7 cellular contexts compared by ENCODE assay signal in the genomic region with DNA sequence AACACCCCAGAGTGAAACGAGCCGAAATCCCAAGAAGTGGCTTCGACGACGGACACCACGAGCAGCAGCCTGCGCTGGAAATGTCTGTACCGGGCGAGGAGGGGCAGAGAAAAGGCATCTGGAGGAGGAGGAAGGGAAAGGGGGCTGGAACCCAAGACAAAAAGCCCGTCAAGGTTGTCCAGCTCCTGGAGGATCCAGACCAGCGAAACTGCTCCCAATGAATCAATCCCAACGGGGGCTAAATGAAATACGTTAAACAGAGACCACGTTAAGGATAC. TPM values are rescaled to one million over a fixed set of nuclear protein-coding genes. Genes with fewer than 3 reads are reported as not detected.
DNase-seq lines count a peak whose midpoint lies in the region; ATAC-seq and TF ChIP-seq lines count a peak whose summit lies in the region.

No MANE protein-coding gene starts in this region.

- H3K4me3 ChIP-seq in epithelial cell of esophagus (ENCODE audit: low read length) (peak overlapping the region; percentile 65), muscle layer of colon (ENCODE audit: low read depth in 1 of 2, low read length in 2 of 2) (peak overlapping the region; percentile 77 to 91), upper lobe of right lung (peak overlapping the region; percentile 80)

- peak overlapping the region; percentile 76 for H3K27ac Mint-ChIP-seq in T-helper 2 cell treated with Interferon-gamma antibody and Interleukin-4, amounts not matched to agents 5 μg/mL and 100 μg/mL, for 36 hours

- H3K4me1 ChIP-seq in muscle layer of colon (ENCODE audit: insufficient read depth, low read length) (peaks cover 20% of the 10 kb centered on the region), upper lobe of right lung (peaks cover 5% of the 10 kb centered on the region)

- ATAC-seq in HG03159 (IDR thresholded peaks at IDR 0.05; ENCODE audit: unreplicated experiment) (peak; percentile 9), upper lobe of right lung (peak; percentile 1)

- no peaks in the 10 kb centered on the region for H3K36me3 Mint-ChIP-seq in T-helper 2 cell treated with Interferon-gamma antibody and Interleukin-4, amounts not matched to agents 5 μg/mL and 100 μg/mL, for 36 hours (ENCODE audit: low read depth)

- H3K36me3 ChIP-seq in muscle layer of colon (ENCODE audit: insufficient read depth, low read length) (no peaks in the 10 kb centered on the region), upper lobe of right lung (no peaks in the 10 kb centered on the region)

- peak overlapping the region; percentile 94 for H3K9ac ChIP-seq in muscle layer of colon (ENCODE audit: low read length)

- H3K9me3 Mint-ChIP-seq in T-helper 2 cell treated with Interferon-gamma antibody and Interleukin-4, amounts not matched to agents 5 μg/mL and 100 μg/mL, for 36 hours: no peaks in the 10 kb centered on the region

- H3K27ac ChIP-seq in muscle layer of colon (ENCODE audit: low read depth, low read length): peak overlapping the region; percentile 64
- H3K27ac ChIP-seq in upper lobe of right lung: peak overlapping the region; percentile 86

- H3K4me1 Mint-ChIP-seq in T-helper 2 cell treated with Interferon-gamma antibody and Interleukin-4, amounts not matched to agents 5 μg/mL and 100 μg/mL, for 36 hours (ENCODE audit: low read depth): peaks cover 27% of the 10 kb centered on the region

- intact Hi-C loops in upper lobe of right lung (cut with DNase I): no loop called here

- H3K27me3 ChIP-seq in muscle layer of colon (ENCODE audit: control insufficient read depth in 1 of 2, insufficient read depth in 2 of 2, low read length in 2 of 2) (no peaks in the 10 kb centered on the region), upper lobe of right lung (no peaks in the 10 kb centered on the region)

- H3K27me3 Mint-ChIP-seq in T-helper 2 cell treated with Interferon-gamma antibody and Interleukin-4, amounts not matched to agents 5 μg/mL and 100 μg/mL, for 36 hours (ENCODE audit: low read depth): peaks cover 23% of the 10 kb centered on the region

- DNase-seq in EL: peak; percentile 57
- no peak for DNase-seq in T-helper 2 cell treated with Interferon-gamma antibody and Interleukin-4, amounts not matched to agents 5 μg/mL and 100 μg/mL, for 36 hours (ENCODE audit: low spot score)
- peak; percentile 33 for DNase-seq in epithelial cell of esophagus (ENCODE audit: low read depth)
- DNase-seq in upper lobe of right lung: no peak
- DNase-seq in activated CD8-positive, alpha-beta memory T cell treated with anti-CD3 and anti-CD28 coated beads, Interleukin-2, amount 50 U/mL, for 48 hours: no peak

- TF ChIP-seq CTCF in epithelial cell of esophagus (IDR thresholded peaks at IDR 0.05; ENCODE audit: insufficient read depth, low read depth, low read length, missing control alignments) (no peak), upper lobe of right lung (IDR thresholded peaks at IDR 0.05) (no peak)

- peak overlapping the region; percentile 85 for H3K4me3 Mint-ChIP-seq in T-helper 2 cell treated with Interferon-gamma antibody and Interleukin-4, amounts not matched to agents 5 μg/mL and 100 μg/mL, for 36 hours

- H3K9me3 ChIP-seq in muscle layer of colon (ENCODE audit: low read length) (no peaks in the 10 kb centered on the region), upper lobe of right lung (no peaks in the 10 kb centered on the region)

RNA-seq across cellular contexts. Expression of gene CCDC88A, which starts 0.5 kb away (rescaled TPM):
- 86.1 TPM for total RNA-seq in upper lobe of right lung

Comparison
In these comparisons a context has a peak if more than half of its experiments do, and no peak if none do; other contexts are left out.
1. DNase-seq: peak in EL (single experiment) and epithelial cell of esophagus (single experiment); none in T-helper 2 cell treated with Interferon-gamma antibody and Interleukin-4, amounts not matched to agents 5 μg/mL and 100 μg/mL, for 36 hours (single experiment), upper lobe of right lung (single experiment) and activated CD8-positive, alpha-beta memory T cell treated with anti-CD3 and anti-CD28 coated beads, Interleukin-2, amount 50 U/mL, for 48 hours (single experiment).
2. Peak in every context shown above with its lines, with median percentiles within 50 percentile points of each other: H3K4me3 ChIP-seq.